ENCODE assay signal across 20 cellular contexts in the genomic region with DNA sequence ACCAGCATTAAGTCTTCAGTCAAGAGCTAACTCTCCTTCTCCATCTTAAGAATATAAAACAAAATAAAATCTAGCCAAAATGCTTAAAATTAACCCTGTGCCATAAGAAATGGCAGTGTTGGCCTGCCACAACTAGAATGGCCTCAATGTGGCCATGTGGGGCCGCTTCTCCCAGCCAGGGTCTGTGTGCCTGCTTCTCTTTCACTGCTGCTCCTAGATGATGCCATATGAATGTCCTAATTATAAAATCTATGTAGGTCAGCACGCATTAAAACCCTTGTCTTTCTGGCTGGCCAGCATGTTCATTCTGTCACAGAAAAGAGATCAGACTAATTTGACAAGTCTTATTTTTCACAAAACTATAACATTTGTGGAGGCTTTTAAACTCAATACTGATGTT.
DNase-seq lines count a peak whose midpoint lies in the region; ATAC-seq lines count a peak whose summit lies in the region.
"Had no signal": no experiment of that assay in that cellular context is flagged by ENCODE, and none has a peak within 500 bp of the region (broad histone marks: within the 10 kb centered on the region; RNA-seq: fewer than 3 reads in every experiment).

No MANE protein-coding gene starts in this region.

- H3K4me1 ChIP-seq in naive thymus-derived CD4-positive, alpha-beta T cell (ENCODE audit: control insufficient read depth in 2 of 2, insufficient read depth in 2 of 2, low read length in 2 of 2) = no peaks in the 10 kb centered on the region
- H3K4me1 ChIP-seq: BE2C, BLaER1, Caco-2 had no signal

- intact Hi-C loops in naive thymus-derived CD4-positive, alpha-beta T cell (cut with micrococcal nuclease) = no loop called here

- CTCF ChIA-PET in naive thymus-derived CD4-positive, alpha-beta T cell (lab: Charles Lee) = no interaction called here

- POLR2A ChIA-PET in naive thymus-derived CD4-positive, alpha-beta T cell (lab: Charles Lee) = no interaction called here

- no peak overlapping the region for H3K4me3 Mint-ChIP-seq in naive thymus-derived CD4-positive, alpha-beta T cell
- H3K4me3 Mint-ChIP-seq: CD14-positive monocyte; CD4-positive, alpha-beta memory T cell; CD4-positive, CD25-positive, alpha-beta regulatory T cell; CD8-positive, alpha-beta memory T cell had no signal

- H3K9me3 Mint-ChIP-seq in naive thymus-derived CD4-positive, alpha-beta T cell = peaks cover 0 to 11% (median 4%) of the 10 kb centered on the region in 11 donors

- no peaks in the 10 kb centered on the region for H3K36me3 ChIP-seq in naive thymus-derived CD4-positive, alpha-beta T cell (ENCODE audit: control insufficient read depth in 2 of 3, insufficient read depth in 3 of 3, low read length in 3 of 3)
- H3K36me3 ChIP-seq: BE2C, BLaER1 had no signal

- H3K9me3 ChIP-seq in naive thymus-derived CD4-positive, alpha-beta T cell (ENCODE audit: control insufficient read depth in 2 of 3, low read length in 3 of 3) = no peaks in the 10 kb centered on the region
- H3K9me3 ChIP-seq: BE2C, BLaER1, Caco-2 had no signal

- no peaks in the 10 kb centered on the region for H3K27me3 ChIP-seq in naive thymus-derived CD4-positive, alpha-beta T cell (ENCODE audit: control insufficient read depth in 2 of 2, insufficient read depth in 2 of 2, low read length in 2 of 2)
- H3K27me3 ChIP-seq: BE2C, BLaER1 had no signal

- H3K4me1 Mint-ChIP-seq in naive thymus-derived CD4-positive, alpha-beta T cell = no peaks in the 10 kb centered on the region
- H3K4me1 Mint-ChIP-seq: CD14-positive monocyte; CD4-positive, alpha-beta memory T cell; CD4-positive, CD25-positive, alpha-beta regulatory T cell; CD8-positive, alpha-beta memory T cell had no signal

- in situ Hi-C loops in G401 (cut with HindIII; ENCODE audit: low sequenced_read_pairs) = no loop called here

- no peaks in the 10 kb centered on the region for H3K36me3 Mint-ChIP-seq in naive thymus-derived CD4-positive, alpha-beta T cell
- H3K36me3 Mint-ChIP-seq: CD14-positive monocyte; CD4-positive, alpha-beta memory T cell; CD4-positive, CD25-positive, alpha-beta regulatory T cell; CD8-positive, alpha-beta memory T cell had no signal

- H3K27ac ChIP-seq in naive thymus-derived CD4-positive, alpha-beta T cell (ENCODE audit: low read depth, low read length) = no peak overlapping the region
- H3K27ac ChIP-seq: 22Rv1, BLaER1 had no signal

- no peak overlapping the region for H3K27ac Mint-ChIP-seq in naive thymus-derived CD4-positive, alpha-beta T cell
- H3K27ac Mint-ChIP-seq: CD14-positive monocyte; CD4-positive, alpha-beta memory T cell; CD4-positive, CD25-positive, alpha-beta regulatory T cell; CD8-positive, alpha-beta memory T cell had no signal

- no peaks in the 10 kb centered on the region for H3K27me3 Mint-ChIP-seq in naive thymus-derived CD4-positive, alpha-beta T cell
- H3K27me3 Mint-ChIP-seq: CD4-positive, alpha-beta memory T cell; CD4-positive, CD25-positive, alpha-beta regulatory T cell had no signal

- ATAC-seq in naive thymus-derived CD4-positive, alpha-beta T cell = no peak
- ATAC-seq: GM12878 had no signal

- H3K4me3 ChIP-seq in naive thymus-derived CD4-positive, alpha-beta T cell (ENCODE audit: low read length) = no peak overlapping the region
- H3K4me3 ChIP-seq: BLaER1, GM12878 had no signal

- peak; percentile 94 for DNase-seq in G401 (ENCODE audit: low spot score)
- peak; percentile 91 for DNase-seq in cerebellar cortex (ENCODE audit: low spot score)
- DNase-seq in cerebellum (ENCODE audit: low spot score) = peak; percentile 77
- peak; percentile 50 for DNase-seq in retina
- no peak for DNase-seq in NCI-H2029 treated with DMSO at 0.1 percent for 48 hours (lab: John Stamatoyannopoulos, UW)
- DNase-seq in A172 (ENCODE audit: low spot score) = no peak
- DNase-seq in naive thymus-derived CD4-positive, alpha-beta T cell = no peak
- DNase-seq: ACHN; BE2C; Caco-2; Calu3; CD4-positive, alpha-beta memory T cell; CD4-positive, CD25-positive, alpha-beta regulatory T cell; CD8-positive, alpha-beta memory T cell; DMS79 treated with DMSO at 0.1 percent for 48 hours; GDM1 had no signal

Comparison
In these comparisons a context has a peak if more than half of its experiments do, and no peak if none do; other contexts are left out.
1. DNase-seq: peak in G401 (single experiment), cerebellar cortex (single experiment), cerebellum (single experiment) and retina (single experiment); none in NCI-H2029 treated with DMSO at 0.1 percent for 48 hours (single experiment), A172 (single experiment) and naive thymus-derived CD4-positive, alpha-beta T cell (0 of 9).